In genomic region chr7:50535291-50535711, GRCh38 we compare ENCODE assay signal across 14 cellular contexts. TPM values are rescaled to one million over a fixed set of nuclear protein-coding genes. Genes with fewer than 3 reads are reported as not detected.
A peak's percentile ranks its signal among the peaks of the same experiment; 100 is the strongest.
DNase-seq lines count a peak whose midpoint lies in the region; ATAC-seq, FAIRE-seq and TF ChIP-seq lines count a peak whose summit lies in the region.
"Not testable (repeated sequence)": the region's sequence is repeated elsewhere in the genome, so short reads cannot be mapped to it uniquely, and the experiment has no call there.
"Had no signal": no experiment of that assay in that cellular context is flagged by ENCODE, and none has a peak within 500 bp of the region (broad histone marks: within the 10 kb centered on the region; RNA-seq: fewer than 3 reads in every experiment).

No MANE protein-coding gene starts in this region.

- H3K4me3 Mint-ChIP-seq in astrocyte (ENCODE audit: unreplicated experiment) = not testable (repeated sequence)

- not testable (repeated sequence) for H3K27me3 ChIP-seq in ACC112 (ENCODE audit: insufficient read depth, low read length); RWPE2 (ENCODE audit: insufficient read depth, poor library complexity, severe bottlenecking); astrocyte (ENCODE audit: insufficient read depth, low read length)

- peak overlapping the region; percentile 77 for H2AFZ ChIP-seq in ACC112 (ENCODE audit: low read length, unreplicated experiment)
- not testable (repeated sequence) for H2AFZ ChIP-seq in astrocyte (ENCODE audit: low read depth, low read length)

- peak overlapping the region; percentile 98 for H3K27ac Mint-ChIP-seq in astrocyte (ENCODE audit: unreplicated experiment)

- not testable (repeated sequence) for H3K9me3 ChIP-seq in RWPE2 (ENCODE audit: severe bottlenecking); astrocyte (ENCODE audit: insufficient read depth, low read depth, low read length)

- H3K79me2 ChIP-seq in ACC112 (ENCODE audit: control insufficient read depth, insufficient read depth, low read length, unreplicated experiment); astrocyte (ENCODE audit: insufficient read depth, low read length): not testable (repeated sequence)

- not testable (repeated sequence) for H3K36me3 ChIP-seq in ACC112 (ENCODE audit: insufficient read depth, low read length); RWPE2 (ENCODE audit: low read depth); astrocyte (ENCODE audit: insufficient read depth, low read length)

- peaks cover 25% of the 10 kb centered on the region for H3K4me1 Mint-ChIP-seq in astrocyte (ENCODE audit: low read depth, unreplicated experiment)

- H3K4me3 ChIP-seq in ACC112 (ENCODE audit: low read depth, low read length); RWPE2 (ENCODE audit: severe bottlenecking); astrocyte (ENCODE audit: insufficient read depth, low read depth, low read length): not testable (repeated sequence)

- peak; percentile 81 for FAIRE-seq in astrocyte (lab: Jason Lieb, UNC)

- peaks cover 20% of the 10 kb centered on the region for H3K27me3 Mint-ChIP-seq in astrocyte (ENCODE audit: low read depth, unreplicated experiment)

- peak overlapping the region; percentile 53 for H3K9ac ChIP-seq in astrocyte (ENCODE audit: low read length)

- not testable (repeated sequence) for TF ChIP-seq CTCF in RWPE2 (IDR thresholded peaks at IDR 0.05; ENCODE audit: poor library complexity, severe bottlenecking); astrocyte (IDR thresholded peaks at IDR 0.05; ENCODE audit: insufficient read depth, low read depth, low read length)

- peak overlapping the region; percentile 15 for H3K4me2 ChIP-seq in astrocyte (ENCODE audit: low read length)

- not testable (repeated sequence) for H3K36me3 Mint-ChIP-seq in astrocyte (ENCODE audit: low read depth, unreplicated experiment)

- H4K20me1 ChIP-seq in astrocyte (ENCODE audit: insufficient read depth, low read length) = not testable (repeated sequence)

- peak; percentile 91 for DNase-seq in Daoy (ENCODE audit: low read depth)
- peak; percentile 40 for DNase-seq in HT1080 (ENCODE audit: low read depth)
- DNase-seq in RWPE2 (ENCODE audit: low spot score) = not testable (repeated sequence)
- peak; percentile 80 for DNase-seq in astrocyte (ENCODE audit: low read depth)
- peak; percentile 24 for DNase-seq in fibroblast of gingiva (ENCODE audit: low read depth)
- peak; percentile 1 for DNase-seq in kidney glomerular epithelial cell (lab: John Stamatoyannopoulos, UW)
- peak; percentile 9 for DNase-seq in renal cortical epithelial cell (ENCODE audit: low read depth)

- H3K4me1 ChIP-seq in ACC112 (ENCODE audit: control insufficient read depth, insufficient read depth, low read length, unreplicated experiment) (peaks cover 39% of the 10 kb centered on the region), RWPE2 (ENCODE audit: insufficient read depth, poor library complexity, severe bottlenecking) (peaks cover 27% of the 10 kb centered on the region), astrocyte (ENCODE audit: insufficient read depth, low read length) (peaks cover 26% of the 10 kb centered on the region)

- ATAC-seq in RWPE2 (ENCODE audit: low read depth) = not testable (repeated sequence)

- peak overlapping the region; percentile 95 for H3K27ac ChIP-seq in ACC112 (ENCODE audit: low read depth, low read length)
- H3K27ac ChIP-seq in RWPE2 (ENCODE audit: poor library complexity, severe bottlenecking) = peak overlapping the region; percentile 66
- H3K27ac ChIP-seq in astrocyte (ENCODE audit: low read depth, low read length) = peak overlapping the region; percentile 81

- H3K9me3 Mint-ChIP-seq in astrocyte (ENCODE audit: unreplicated experiment) = not testable (repeated sequence)

RNA-seq across cellular contexts. Expression of gene DDC, which starts 29.9 kb away (rescaled TPM):
- total RNA-seq in Daoy (2014; rRNA removed; shearing (Covaris generic)) = not detected in 2 replicates
- total RNA-seq in HT1080 (2014; rRNA removed; shearing (Covaris generic)) = not detected in 2 replicates
- not detected in 2 replicates for polyA plus RNA-seq in HT1080 (2015; cell fraction: cytosol; rRNA removed)
- polyA plus RNA-seq in HT1080 (2015; cell fraction: nucleus; rRNA removed) = not detected in 2 replicates
- total RNA-seq in astrocyte (not detected in 2 replicates), renal cortical epithelial cell (2.7 TPM in 1 of 2 replicates, not detected in the other)
- total RNA-seq: activated T-helper 1 cell treated with anti-CD3 and anti-CD28 coated beads, Interleukin-12 subunit alpha, Interleukin-12 subunit beta, Interleukin-2, Interleukin-4 antibody, amounts not matched to agents 30 ng/mL and 10 ng/mL and 1 ng/mL, durations not matched to agents 14 hours and 24 hours and 36 hours; cardiac muscle cell; dermis microvascular lymphatic vessel endothelial cell; heart right ventricle; lung microvascular endothelial cell; naive thymus-derived CD8-positive, alpha-beta T cell had no signal
- polyA plus RNA-seq: cardiac muscle cell; heart right ventricle; naive thymus-derived CD8-positive, alpha-beta T cell had no signal
